In genomic region chr3:143119974-143120715, GRCh38 we compare ENCODE assay signal across 8 cellular contexts. TPM values are rescaled to one million over a fixed set of nuclear protein-coding genes. Genes with fewer than 3 reads are reported as not detected.
DNase-seq lines count a peak whose midpoint lies in the region; ATAC-seq and TF ChIP-seq lines count a peak whose summit lies in the region.

No MANE protein-coding gene starts in this region.

- no peaks in the 10 kb centered on the region for H3K9me3 Mint-ChIP-seq in nephron progenitor cell

- H3K36me3 Mint-ChIP-seq in nephron progenitor cell (ENCODE audit: low read depth) = peaks cover 21% of the 10 kb centered on the region

- no peaks in the 10 kb centered on the region for H3K36me3 ChIP-seq in upper lobe of right lung

- peak overlapping the region; percentile 90 for H3K4me3 Mint-ChIP-seq in nephron progenitor cell

- H3K4me1 ChIP-seq in upper lobe of right lung = peaks cover 16% of the 10 kb centered on the region

- intact Hi-C loops in upper lobe of right lung (cut with DNase I) = no loop called here

- ATAC-seq in GM21717 (IDR thresholded peaks at IDR 0.05; ENCODE audit: unreplicated experiment) (peak; percentile 14), upper lobe of right lung (peak; percentile 8)

- H3K27ac ChIP-seq in upper lobe of right lung = peak overlapping the region; percentile 47

- no peaks in the 10 kb centered on the region for H3K9me3 ChIP-seq in upper lobe of right lung

- TF ChIP-seq CTCF in LNCaP clone FGC (IDR thresholded peaks at IDR 0.05; ENCODE audit: control insufficient read depth, extremely low read depth, insufficient read depth) = no peak
- TF ChIP-seq CTCF in nephron progenitor cell (IDR thresholded peaks at IDR 0.05) = no peak
- no peak for TF ChIP-seq CTCF in upper lobe of right lung (IDR thresholded peaks at IDR 0.05)

- H3K27me3 Mint-ChIP-seq in nephron progenitor cell (ENCODE audit: low read depth, poor library complexity) = peaks cover 19% of the 10 kb centered on the region

- peak; percentile 48 for DNase-seq in Daoy (ENCODE audit: low read depth)
- no peak for DNase-seq in LNCaP clone FGC (ENCODE audit: low read depth)
- DNase-seq in activated CD8-positive, alpha-beta memory T cell treated with anti-CD3 and anti-CD28 coated beads, Interleukin-2, amount 50 U/mL, for 4 hours = peak; percentile 39
- peak; percentile 16 for DNase-seq in fibroblast of gingiva (ENCODE audit: low read depth)
- DNase-seq in nephron progenitor cell = peak; percentile 61
- DNase-seq in upper lobe of right lung = peak; percentile 68
- no peak for DNase-seq in dedifferentiated amniotic fluid mesenchymal stem cell (ENCODE audit: extremely low spot score)

- H3K27ac Mint-ChIP-seq in nephron progenitor cell = peak overlapping the region; percentile 66

- H3K27me3 ChIP-seq in upper lobe of right lung = peaks cover 6% of the 10 kb centered on the region

- peaks cover 59% of the 10 kb centered on the region for H3K4me1 Mint-ChIP-seq in nephron progenitor cell

- H3K4me3 ChIP-seq in LNCaP clone FGC (ENCODE audit: low read depth, low read length) = peak overlapping the region; percentile 48
- peak overlapping the region; percentile 89 for H3K4me3 ChIP-seq in upper lobe of right lung

RNA-seq across cellular contexts. Expression of gene CHST2, which starts 0.6 kb away (rescaled TPM):
- total RNA-seq in Daoy (2014; rRNA removed; shearing (Covaris generic)) = 9.5 and 14.2 TPM in 2 replicates
- total RNA-seq in upper lobe of right lung = 8.2 TPM

Comparison
In these comparisons a context has a peak if more than half of its experiments do, and no peak if none do; other contexts are left out.
1. DNase-seq: peak in Daoy (single experiment), activated CD8-positive, alpha-beta memory T cell treated with anti-CD3 and anti-CD28 coated beads, Interleukin-2, amount 50 U/mL, for 4 hours (single experiment), fibroblast of gingiva (single experiment), nephron progenitor cell (single experiment) and upper lobe of right lung (single experiment); none in LNCaP clone FGC (single experiment) and dedifferentiated amniotic fluid mesenchymal stem cell (single experiment).